1 cellular context compared by ENCODE assay signal in genomic region chr5:163379298-163380155, GRCh38.
TF ChIP-seq lines count a peak whose summit lies in the region.

No MANE protein-coding gene starts in this region.

TF ChIP-seq in H1, 55 proteins besides CTCF, POLR2A, EP300 and RAD21 (continued from another document):
- TF ChIP-seq CHD7 (IDR thresholded peaks at IDR 0.05; ENCODE audit: insufficient replicate concordance, low read length) (no peak), KDM5A (IDR thresholded peaks at IDR 0.05; ENCODE audit: low read length) (no peak), BACH1 (IDR thresholded peaks at IDR 0.05; ENCODE audit: low read length) (0 out of 2 replicates have a peak, but pooled peaks have one; percentile 40), EZH2 (IDR thresholded peaks at IDR 0.05; ENCODE audit: low read depth, low read length, severe bottlenecking) (no peak), CHD1 (IDR thresholded peaks at IDR 0.05; ENCODE audit: low read depth, low read length) (no peak), CBX5 (IDR thresholded peaks at IDR 0.05; ENCODE audit: low read depth, low read length) (no peak), POU5F1 (IDR thresholded peaks at IDR 0.05; ENCODE audit: low read depth, low read length) (no peak), JUN (IDR thresholded peaks at IDR 0.05; ENCODE audit: low read depth, low read length) (no peak), MAFK (IDR thresholded peaks at IDR 0.05; ENCODE audit: low read depth, low read length) (0 out of 2 replicates have a peak, but pooled peaks have one; percentile 43), SP4 (IDR thresholded peaks at IDR 0.05; ENCODE audit: low read length) (no peak), TBP (IDR thresholded peaks at IDR 0.05; ENCODE audit: low read depth, low read length) (no peak)
